In genomic region chr6:36601818-36602217, GRCh38 we compare ENCODE assay signal across 7 cellular contexts. TPM values are rescaled to one million over a fixed set of nuclear protein-coding genes. Genes with fewer than 3 reads are reported as not detected.
DNase-seq lines count a peak whose midpoint lies in the region; ATAC-seq and TF ChIP-seq lines count a peak whose summit lies in the region.
"Not testable (repeated sequence)": the region's sequence is repeated elsewhere in the genome, so short reads cannot be mapped to it uniquely, and the experiment has no call there.

No MANE protein-coding gene starts in this region.

- not testable (repeated sequence) for TF ChIP-seq CTCF in esophagus muscularis mucosa (IDR thresholded peaks at IDR 0.05); neural cell (IDR thresholded peaks at IDR 0.05; ENCODE audit: poor library complexity, severe bottlenecking)

- not testable (repeated sequence) for H3K4me2 ChIP-seq in GM23248 (ENCODE audit: unreplicated experiment); neural cell (ENCODE audit: low read length)

- H3K27ac Mint-ChIP-seq in T-helper 17 cell, result peak overlapping the region; percentile 97
- peak overlapping the region; percentile 20 for H3K27ac Mint-ChIP-seq in stimulated activated effector memory CD8-positive, alpha-beta T cell treated with anti-CD3 and anti-CD28 coated beads, Interleukin-12 subunit alpha, Interleukin-12 subunit beta, amount 100 ng/mL, for 72 hours

- not testable (repeated sequence) for H3K9me2 ChIP-seq in GM23248 (ENCODE audit: insufficient read depth); neural cell (ENCODE audit: insufficient read depth, low read length)

- not testable (repeated sequence) for H3K27me3 ChIP-seq in GM23248 (replicated peaks; ENCODE audit: insufficient read depth); adipocyte (replicated peaks; ENCODE audit: control insufficient read depth, insufficient read depth, low read length); esophagus muscularis mucosa; neural cell (ENCODE audit: insufficient read depth, low read depth, low read length)

- H3K36me3 ChIP-seq in GM23248 (ENCODE audit: low read depth) (peaks cover 97% of the 10 kb centered on the region), adipocyte (ENCODE audit: control insufficient read depth, insufficient read depth, low read length, severe bottlenecking) (peaks cover 95% of the 10 kb centered on the region), esophagus muscularis mucosa (peaks cover 77 to 100% (median 89%) of the 10 kb centered on the region in 4 donors), neural cell (ENCODE audit: insufficient read depth, low read length) (peaks cover 77% of the 10 kb centered on the region)

- H3K9ac ChIP-seq in GM23248 (peak overlapping the region; percentile 7; the same call in 1 of the 2 replicates), adipocyte (ENCODE audit: low read length) (peak overlapping the region; percentile 22)
- H3K9ac ChIP-seq in neural cell (ENCODE audit: low read length), result not testable (repeated sequence)

- H3K36me3 Mint-ChIP-seq in T-helper 17 cell (ENCODE audit: low read depth), result peaks cover 16% of the 10 kb centered on the region
- peaks cover 77% of the 10 kb centered on the region for H3K36me3 Mint-ChIP-seq in activated T-cell treated with anti-CD3 and anti-CD28 coated beads, Interleukin-2, amount 50 U/mL, for 4 hours (ENCODE audit: insufficient read depth)
- peaks cover 100% of the 10 kb centered on the region for H3K36me3 Mint-ChIP-seq in stimulated activated effector memory CD8-positive, alpha-beta T cell treated with anti-CD3 and anti-CD28 coated beads, Interleukin-12 subunit alpha, Interleukin-12 subunit beta, amount 100 ng/mL, for 72 hours

- not testable (repeated sequence) for H3K9me3 ChIP-seq in GM23248 (ENCODE audit: low read depth); T-helper 17 cell (ENCODE audit: control insufficient read depth, low read length, poor library complexity, severe bottlenecking); adipocyte (ENCODE audit: control insufficient read depth, low read length); esophagus muscularis mucosa; neural cell (ENCODE audit: low read length)

- H3K79me2 ChIP-seq in GM23248 (ENCODE audit: insufficient read depth), result peaks cover 100% of the 10 kb centered on the region
- H3K79me2 ChIP-seq in neural cell (replicated peaks; ENCODE audit: insufficient read depth, low read length), result peaks cover 95% of the 10 kb centered on the region

- H3K9me3 Mint-ChIP-seq in activated T-cell treated with anti-CD3 and anti-CD28 coated beads, Interleukin-2, amount 50 U/mL, for 4 hours; stimulated activated effector memory CD8-positive, alpha-beta T cell treated with anti-CD3 and anti-CD28 coated beads, Interleukin-12 subunit alpha, Interleukin-12 subunit beta, amount 100 ng/mL, for 72 hours: not testable (repeated sequence)

- peak overlapping the region; percentile 88 for H3K4me3 Mint-ChIP-seq in T-helper 17 cell
- peak overlapping the region; percentile 95 for H3K4me3 Mint-ChIP-seq in activated T-cell treated with anti-CD3 and anti-CD28 coated beads, Interleukin-2, amount 50 U/mL, for 4 hours
- H3K4me3 Mint-ChIP-seq in stimulated activated effector memory CD8-positive, alpha-beta T cell treated with anti-CD3 and anti-CD28 coated beads, Interleukin-12 subunit alpha, Interleukin-12 subunit beta, amount 100 ng/mL, for 72 hours, result peak overlapping the region; percentile 81

- H3K4me3 ChIP-seq in GM23248, result peak overlapping the region; percentile 5; the same call in 1 of the 2 replicates
- H3K4me3 ChIP-seq in adipocyte (ENCODE audit: low read length), result peak overlapping the region; percentile 36
- not testable (repeated sequence) for H3K4me3 ChIP-seq in esophagus muscularis mucosa
- peak overlapping the region; percentile 72 for H3K4me3 ChIP-seq in neural cell (ENCODE audit: low read length)

- in situ Hi-C loops in GM23248 (cut with MboI), result not testable (repeated sequence)

- peaks cover 65% of the 10 kb centered on the region for H4K20me1 ChIP-seq in GM23248 (ENCODE audit: insufficient read depth)
- peaks cover 94% of the 10 kb centered on the region for H4K20me1 ChIP-seq in neural cell (ENCODE audit: insufficient read depth)

- not testable (repeated sequence) for H2AFZ ChIP-seq in GM23248; neural cell (ENCODE audit: low read depth, low read length)

- peaks cover 81% of the 10 kb centered on the region for H3K4me1 ChIP-seq in GM23248 (ENCODE audit: insufficient read depth)
- H3K4me1 ChIP-seq in adipocyte (ENCODE audit: control insufficient read depth, insufficient read depth, low read length), result peaks cover 91% of the 10 kb centered on the region
- H3K4me1 ChIP-seq in esophagus muscularis mucosa, result peaks cover 88 to 100% (median 100%) of the 10 kb centered on the region in 4 donors

- not testable (repeated sequence) for TF ChIP-seq POLR2A in esophagus muscularis mucosa (IDR thresholded peaks at IDR 0.05; ENCODE audit: low read depth)

- TF ChIP-seq EP300 in esophagus muscularis mucosa (IDR thresholded peaks at IDR 0.05); neural cell (conservative IDR thresholded peaks at IDR 0.05; ENCODE audit: poor library complexity, severe bottlenecking): not testable (repeated sequence)

- H3K27ac ChIP-seq in GM23248 (peak overlapping the region; percentile 10; the same call in 1 of the 2 replicates), esophagus muscularis mucosa (replicated peaks in 1 of 4) (peak overlapping the region in 3 of 4 donors; percentile 1 to 99 (median 56))
- H3K27ac ChIP-seq in neural cell (ENCODE audit: low read length), result not testable (repeated sequence)

- TF ChIP-seq RAD21 in neural cell (conservative IDR thresholded peaks at IDR 0.05), result not testable (repeated sequence)

- peaks cover 48% of the 10 kb centered on the region for H3K4me1 Mint-ChIP-seq in T-helper 17 cell
- H3K4me1 Mint-ChIP-seq in activated T-cell treated with anti-CD3 and anti-CD28 coated beads, Interleukin-2, amount 50 U/mL, for 4 hours (ENCODE audit: low read depth), result peaks cover 79% of the 10 kb centered on the region
- peaks cover 80% of the 10 kb centered on the region for H3K4me1 Mint-ChIP-seq in stimulated activated effector memory CD8-positive, alpha-beta T cell treated with anti-CD3 and anti-CD28 coated beads, Interleukin-12 subunit alpha, Interleukin-12 subunit beta, amount 100 ng/mL, for 72 hours

- H3K27me3 Mint-ChIP-seq in T-helper 17 cell; activated T-cell treated with anti-CD3 and anti-CD28 coated beads, Interleukin-2, amount 50 U/mL, for 4 hours (ENCODE audit: low read depth): not testable (repeated sequence)

- intact Hi-C loops in esophagus muscularis mucosa (cut with DNase I), result not testable (repeated sequence)

- DNase-seq in GM23248; T-helper 17 cell; activated T-cell treated with anti-CD3 and anti-CD28 coated beads, Interleukin-2, amount 50 U/mL, for 4 hours; adipocyte (ENCODE audit: low read depth); esophagus muscularis mucosa (ENCODE audit: extremely low spot score); stimulated activated effector memory CD8-positive, alpha-beta T cell treated with anti-CD3 and anti-CD28 coated beads, Interleukin-12 subunit alpha, Interleukin-12 subunit beta, amount 100 ng/mL, for 72 hours (ENCODE audit: low spot score in 2 of 2): not testable (repeated sequence)

- peak; percentile 65 for ATAC-seq in T-helper 17 cell
- ATAC-seq in activated T-cell treated with anti-CD3 and anti-CD28 coated beads, Interleukin-2, amount 50 U/mL, for 4 hours; stimulated activated effector memory CD8-positive, alpha-beta T cell treated with anti-CD3 and anti-CD28 coated beads, Interleukin-12 subunit alpha, Interleukin-12 subunit beta, amount 100 ng/mL, for 72 hours: not testable (repeated sequence)

- 94 to 95% methylated on average over 3 of the region's 3 CpGs for WGBS in GM23248 (ENCODE audit: low coverage in 1 of 2, low lambda C conversion rate in 2 of 2, missing lambda C conversion rate in 2 of 2), 2 experiments
- 49% methylated on average over 3 of the region's 3 CpGs for WGBS in esophagus muscularis mucosa

- H3F3A ChIP-seq in GM23248 (ENCODE audit: insufficient read depth), result peaks cover 95% of the 10 kb centered on the region
- not testable (repeated sequence) for H3F3A ChIP-seq in neural cell (ENCODE audit: insufficient read depth, low read length, poor library complexity, severe bottlenecking)

RNA-seq across cellular contexts. Expression of gene SRSF3, which starts 7.7 kb away (rescaled TPM):
- 141 and 171 TPM in 2 replicates for total RNA-seq in GM23248 (2014; rRNA removed; shearing (Covaris generic))
- polyA plus RNA-seq in GM23248 (2016; fragmentation: Nextera tagmentation; extraction: Ambion mirVana) (238 and 243 TPM in 2 replicates), neural cell (393 and 508 TPM in 2 replicates)
- total RNA-seq in T-helper 17 cell (100 to 1,000 TPM; 638 to 646 TPM), esophagus muscularis mucosa (100 to 1,000 TPM; 149 to 226 (median 180) TPM)
- total RNA-seq in activated T-cell treated with anti-CD3 and anti-CD28 coated beads, Interleukin-2, amount 50 U/mL, for 4 hours, result 100 to 1,000 TPM; 751 to 800 (median 779) TPM
- polyA minus RNA-seq in neural cell, result 360 and 404 TPM in 2 replicates

RNA-seq across cellular contexts. Expression of gene STK38, which starts 54.5 kb away (rescaled TPM):
- 30.5 and 35.6 TPM in 2 replicates for total RNA-seq in GM23248 (2014; rRNA removed; shearing (Covaris generic))
- polyA plus RNA-seq in GM23248 (2016; fragmentation: Nextera tagmentation; extraction: Ambion mirVana), result 50.4 and 51.1 TPM in 2 replicates
- 10 to 100 TPM; 85.0 to 85.5 TPM for total RNA-seq in T-helper 17 cell
- total RNA-seq in activated T-cell treated with anti-CD3 and anti-CD28 coated beads, Interleukin-2, amount 50 U/mL, for 4 hours, result 10 to 100 TPM; 14.2 to 16.6 (median 16.1) TPM
- total RNA-seq in esophagus muscularis mucosa, result 10 to 100 TPM; 32.0 to 44.3 (median 40.3) TPM
- polyA plus RNA-seq in neural cell, result 58.7 and 59.3 TPM in 2 replicates
- polyA minus RNA-seq in neural cell, result 28.2 and 37.6 TPM in 2 replicates
